Comparison of ENCODE assay signal across 23 cellular contexts in the genomic region with DNA sequence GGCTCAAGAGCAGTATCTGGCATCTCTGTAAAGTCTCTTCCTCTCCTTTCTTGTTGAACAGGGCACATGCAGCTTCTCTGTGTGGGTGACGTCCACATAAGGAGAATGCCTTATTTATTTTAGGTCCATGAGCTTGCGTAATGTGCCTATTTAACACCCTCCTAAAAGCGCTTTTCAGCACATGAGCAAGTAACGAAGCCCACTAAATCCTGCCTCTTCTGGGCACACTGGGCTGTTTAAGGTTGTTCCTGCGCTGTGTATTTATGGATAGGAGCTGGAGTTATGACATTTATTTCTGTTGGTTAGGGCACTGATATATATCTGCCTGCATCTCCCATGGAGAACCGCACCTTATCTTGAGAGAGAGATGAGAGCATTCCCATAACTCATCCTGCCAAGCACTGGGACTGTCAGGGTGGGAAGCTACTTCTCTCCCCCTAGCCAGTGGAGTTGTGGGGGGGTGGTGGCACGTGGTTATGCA.
DNase-seq lines count a peak whose midpoint lies in the region; ATAC-seq and TF ChIP-seq lines count a peak whose summit lies in the region.
"Had no signal": no experiment of that assay in that cellular context is flagged by ENCODE, and none has a peak within 500 bp of the region (broad histone marks: within the 10 kb centered on the region; RNA-seq: fewer than 3 reads in every experiment).

No MANE protein-coding gene starts in this region.

- peaks cover 12 to 15% of the 10 kb centered on the region in 2 experiments for H3K36me3 ChIP-seq in SK-N-SH (replicated peaks in 1 of 2; ENCODE audit: control insufficient read depth in 1 of 2, insufficient read depth in 2 of 2, low read length in 1 of 2)
- no peaks in the 10 kb centered on the region for H3K36me3 ChIP-seq in muscle layer of colon (ENCODE audit: insufficient read depth, low read length)
- H3K36me3 ChIP-seq in uterus = no peaks in the 10 kb centered on the region
- H3K36me3 ChIP-seq: Peyer's patch had no signal

- H3K27me3 Mint-ChIP-seq in stimulated activated memory B cell treated with anti-CD40 and anti-IgM and Interleukin-4, amounts not matched to agents 10 μg/mL and 1 μg/mL and 100 μg/mL, for 72 hours = no peaks in the 10 kb centered on the region
- H3K27me3 Mint-ChIP-seq: IgD-negative memory B cell had no signal

- no peak for TF ChIP-seq CTCF in SK-N-SH (IDR thresholded peaks at IDR 0.05)
- no peak for TF ChIP-seq CTCF in uterus (IDR thresholded peaks at IDR 0.05)

- peaks cover 41% of the 10 kb centered on the region for H3K36me3 Mint-ChIP-seq in stimulated activated memory B cell treated with anti-CD40 and anti-IgM and Interleukin-4, amounts not matched to agents 10 μg/mL and 1 μg/mL and 100 μg/mL, for 72 hours

- no peak for TF ChIP-seq POLR2A in uterus (IDR thresholded peaks at IDR 0.05)

- H2AFZ ChIP-seq in SK-N-SH (ENCODE audit: low read depth) = no peak overlapping the region
- H2AFZ ChIP-seq: GM23338 had no signal

- POLR2A ChIA-PET in SK-N-SH (lab: Yijun Ruan, JAX) = interaction anchor here (0.7 kb wide), 1 partner anchor 72 kb away, joined by 4 read pairs; no protein-coding TSS in a partner anchor

- peaks cover 10% of the 10 kb centered on the region; the same call in 1 of the 2 replicates for H4K20me1 ChIP-seq in SK-N-SH (ENCODE audit: insufficient read depth)

- H3K27me3 ChIP-seq in SK-N-SH (ENCODE audit: insufficient read depth) = no peaks in the 10 kb centered on the region
- no peaks in the 10 kb centered on the region for H3K27me3 ChIP-seq in muscle layer of colon (ENCODE audit: control insufficient read depth in 1 of 2, insufficient read depth in 2 of 2, low read length in 2 of 2)
- H3K27me3 ChIP-seq in uterus = no peaks in the 10 kb centered on the region
- H3K27me3 ChIP-seq: Peyer's patch had no signal

- H3K4me3 ChIP-seq in SK-N-SH (ENCODE audit: low read depth in 2 of 2, low read length in 1 of 2) (no peak overlapping the region), muscle layer of colon (ENCODE audit: low read depth in 1 of 2, low read length in 2 of 2) (no peak overlapping the region), uterus (no peak overlapping the region)
- H3K4me3 ChIP-seq: GM23338, HAP-1, Peyer's patch had no signal

- no peak overlapping the region for H3K4me3 Mint-ChIP-seq in stimulated activated memory B cell treated with anti-CD40 and anti-IgM and Interleukin-4, amounts not matched to agents 10 μg/mL and 1 μg/mL and 100 μg/mL, for 72 hours
- H3K4me3 Mint-ChIP-seq: CD8-positive, alpha-beta memory T cell; GM23338; IgD-negative memory B cell had no signal

- peaks cover 13 to 27% of the 10 kb centered on the region in 2 experiments; a peak in 3 of 4 replicates for H3K4me1 ChIP-seq in SK-N-SH (ENCODE audit: control insufficient read depth in 1 of 2, insufficient read depth in 2 of 2, low read depth in 1 of 2, low read length in 1 of 2)
- peaks cover 31% of the 10 kb centered on the region for H3K4me1 ChIP-seq in muscle layer of colon (ENCODE audit: insufficient read depth, low read length)
- no peaks in the 10 kb centered on the region for H3K4me1 ChIP-seq in uterus
- H3K4me1 ChIP-seq: Peyer's patch had no signal

- TF ChIP-seq RAD21 in SK-N-SH (IDR thresholded peaks at IDR 0.05; ENCODE audit: low read length) = no peak

- WGBS in SK-N-SH (ENCODE audit: low lambda C conversion rate) = 88% methylated on average over 7 of the region's 7 CpGs

- peak in 1 of 2 experiments; percentile 34; a peak in 1 of 4 replicates for TF ChIP-seq EP300 in SK-N-SH (IDR thresholded peaks at IDR 0.05; ENCODE audit: borderline replicate concordance in 1 of 2, low read depth in 1 of 2, low read length in 1 of 2)

- intact Hi-C loops in uterus (cut with DNase I; ENCODE audit: low total_unique reads) = no loop called here

- no peak overlapping the region for H3K27ac Mint-ChIP-seq in stimulated activated memory B cell treated with anti-CD40 and anti-IgM and Interleukin-4, amounts not matched to agents 10 μg/mL and 1 μg/mL and 100 μg/mL, for 72 hours
- H3K27ac Mint-ChIP-seq: CD8-positive, alpha-beta memory T cell; GM23338; IgD-negative memory B cell had no signal

- no peak overlapping the region for H3K9ac ChIP-seq in SK-N-SH
- H3K9ac ChIP-seq in muscle layer of colon (ENCODE audit: low read length) = no peak overlapping the region

- peaks cover 16% of the 10 kb centered on the region for H3K4me1 Mint-ChIP-seq in stimulated activated memory B cell treated with anti-CD40 and anti-IgM and Interleukin-4, amounts not matched to agents 10 μg/mL and 1 μg/mL and 100 μg/mL, for 72 hours

- ATAC-seq in SK-N-SH treated with all-trans-retinoic acid at 6 μM for 48 hours = no peak
- no peak for ATAC-seq in stimulated activated memory B cell treated with anti-CD40 and anti-IgM and Interleukin-4, amounts not matched to agents 10 μg/mL and 1 μg/mL and 100 μg/mL, for 72 hours
- ATAC-seq: GM23338 had no signal

- CTCF ChIA-PET in SK-N-SH (lab: Yijun Ruan, JAX) = interaction anchor here (1.3 to 2.6 kb wide), 3 partner anchors 247 to 254 kb away, joined by 4 to 7 read pairs (median 4); no protein-coding TSS in a partner anchor

- H3K4me2 ChIP-seq in SK-N-SH = no peak overlapping the region
- H3K4me2 ChIP-seq: GM23338 had no signal

- DNase-seq in SK-N-SH (peak; percentile 51), amniotic epithelial cell (ENCODE audit: low read depth) (peak; percentile 71), uterus (peak; percentile 46 to 70), NCI-H146 (lab: John Stamatoyannopoulos, UW) (no peak)
- no peak for DNase-seq in stimulated activated CD4-positive, alpha-beta T cell treated with anti-CD3 and anti-CD28 coated beads, Interleukin-4, amount 100 ng/mL, for 24 hours
- DNase-seq: 8988T; Calu3; CD8-positive, alpha-beta memory T cell; DMS153; Karpas-422; NCI-H1436; NCI-H2227 treated with DMSO at 0.1 percent for 48 hours; NCI-H510A; NCI-H774; NK-92 treated with Interleukin-12 subunit alpha and Interleukin-12 subunit beta, amount 100 ng/mL, for 24 hours; Peyer's patch had no signal

- no peaks in the 10 kb centered on the region for H3F3A ChIP-seq in SK-N-SH (replicated peaks; ENCODE audit: insufficient read depth)

- H3K27ac ChIP-seq in SK-N-SH (ENCODE audit: low read depth in 2 of 2, low read length in 1 of 2) (no peak overlapping the region), muscle layer of colon (ENCODE audit: low read depth, low read length) (peak overlapping the region; percentile 48), uterus (peak overlapping the region; percentile 40 to 68)
- H3K27ac ChIP-seq: C4-2B, Peyer's patch had no signal

- H3K9me2 ChIP-seq in SK-N-SH = no peaks in the 10 kb centered on the region

- no peaks in the 10 kb centered on the region for H3K9me3 Mint-ChIP-seq in stimulated activated memory B cell treated with anti-CD40 and anti-IgM and Interleukin-4, amounts not matched to agents 10 μg/mL and 1 μg/mL and 100 μg/mL, for 72 hours
- H3K9me3 Mint-ChIP-seq: CD8-positive, alpha-beta memory T cell; GM23338; IgD-negative memory B cell had no signal

- peaks cover 26% of the 10 kb centered on the region; the same call in 1 of the 2 replicates for H3K79me2 ChIP-seq in SK-N-SH (ENCODE audit: insufficient read depth)

- no peaks in the 10 kb centered on the region for H3K9me3 ChIP-seq in SK-N-SH
- no peaks in the 10 kb centered on the region for H3K9me3 ChIP-seq in muscle layer of colon (ENCODE audit: low read length)
- no peaks in the 10 kb centered on the region for H3K9me3 ChIP-seq in uterus
- H3K9me3 ChIP-seq: HAP-1, Peyer's patch had no signal

TF ChIP-seq in SK-N-SH, 30 proteins besides CTCF, POLR2A, EP300 and RAD21:
- TF ChIP-seq FOXM1 (IDR thresholded peaks at IDR 0.05; ENCODE audit: low read depth) (no peak), FOXJ3 (CRISPR knock-in tag; IDR thresholded peaks at IDR 0.05) (peak; percentile 85), GATA2 (CRISPR knock-in tag; IDR thresholded peaks at IDR 0.05) (peak; percentile 92)

TF ChIP-seq in SK-N-SH treated with all-trans-retinoic acid at 6 μM for 48 hours, 23 proteins besides CTCF, POLR2A, EP300 and RAD21 (continues in another document):
- TF ChIP-seq RARB (CRISPR knock-in tag; IDR thresholded peaks at IDR 0.05) = no peak
- TF ChIP-seq ZC3H10 (CRISPR knock-in tag; IDR thresholded peaks at IDR 0.05) = no peak
- no peak for TF ChIP-seq OSR1 (CRISPR knock-in tag; IDR thresholded peaks at IDR 0.05)
- TF ChIP-seq ZNF8 (CRISPR knock-in tag; IDR thresholded peaks at IDR 0.05) = no peak
- no peak for TF ChIP-seq ESRRG (CRISPR knock-in tag; IDR thresholded peaks at IDR 0.05)
- no peak for TF ChIP-seq TOX (CRISPR knock-in tag; IDR thresholded peaks at IDR 0.05; ENCODE audit: borderline replicate concordance)
- TF ChIP-seq GLIS3 (CRISPR knock-in tag; IDR thresholded peaks at IDR 0.05) = no peak
- no peak for TF ChIP-seq PPARA (CRISPR knock-in tag; IDR thresholded peaks at IDR 0.05; ENCODE audit: borderline replicate concordance)
- TF ChIP-seq ZFP30 (CRISPR knock-in tag; IDR thresholded peaks at IDR 0.05) = no peak
- TF ChIP-seq, protein P1, sequence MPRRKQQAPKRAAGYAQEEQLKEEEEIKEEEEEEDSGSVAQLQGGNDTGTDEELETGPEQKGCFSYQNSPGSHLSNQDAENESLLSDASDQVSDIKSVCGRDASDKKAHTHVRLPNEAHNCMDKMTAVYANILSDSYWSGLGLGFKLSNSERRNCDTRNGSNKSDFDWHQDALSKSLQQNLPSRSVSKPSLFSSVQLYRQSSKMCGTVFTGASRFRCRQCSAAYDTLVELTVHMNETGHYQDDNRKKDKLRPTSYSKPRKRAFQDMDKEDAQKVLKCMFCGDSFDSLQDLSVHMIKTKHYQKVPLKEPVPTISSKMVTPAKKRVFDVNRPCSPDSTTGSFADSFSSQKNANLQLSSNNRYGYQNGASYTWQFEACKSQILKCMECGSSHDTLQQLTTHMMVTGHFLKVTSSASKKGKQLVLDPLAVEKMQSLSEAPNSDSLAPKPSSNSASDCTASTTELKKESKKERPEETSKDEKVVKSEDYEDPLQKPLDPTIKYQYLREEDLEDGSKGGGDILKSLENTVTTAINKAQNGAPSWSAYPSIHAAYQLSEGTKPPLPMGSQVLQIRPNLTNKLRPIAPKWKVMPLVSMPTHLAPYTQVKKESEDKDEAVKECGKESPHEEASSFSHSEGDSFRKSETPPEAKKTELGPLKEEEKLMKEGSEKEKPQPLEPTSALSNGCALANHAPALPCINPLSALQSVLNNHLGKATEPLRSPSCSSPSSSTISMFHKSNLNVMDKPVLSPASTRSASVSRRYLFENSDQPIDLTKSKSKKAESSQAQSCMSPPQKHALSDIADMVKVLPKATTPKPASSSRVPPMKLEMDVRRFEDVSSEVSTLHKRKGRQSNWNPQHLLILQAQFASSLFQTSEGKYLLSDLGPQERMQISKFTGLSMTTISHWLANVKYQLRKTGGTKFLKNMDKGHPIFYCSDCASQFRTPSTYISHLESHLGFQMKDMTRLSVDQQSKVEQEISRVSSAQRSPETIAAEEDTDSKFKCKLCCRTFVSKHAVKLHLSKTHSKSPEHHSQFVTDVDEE (CRISPR knock-in tag; IDR thresholded peaks at IDR 0.05) = no peak

Comparison
In these comparisons a context has a peak if more than half of its experiments do, and no peak if none do; other contexts are left out.
1. DNase-seq: peak in SK-N-SH (single experiment), amniotic epithelial cell (single experiment) and uterus (2 of 2); none in NCI-H146 (single experiment) and stimulated activated CD4-positive, alpha-beta T cell treated with anti-CD3 and anti-CD28 coated beads, Interleukin-4, amount 100 ng/mL, for 24 hours (single experiment).
2. H3K27ac ChIP-seq: peak in muscle layer of colon (single experiment) and uterus (2 of 2); none in SK-N-SH (0 of 2).